Comparison of ENCODE assay signal across 28 cellular contexts in genomic region chr5:150274811-150275210, GRCh38. TPM values are rescaled to one million over a fixed set of nuclear protein-coding genes. Genes with fewer than 3 reads are reported as not detected.
"Had no signal": no experiment of that assay in that cellular context is flagged by ENCODE, and none has a peak within 500 bp of the region (broad histone marks: within the 10 kb centered on the region; RNA-seq: fewer than 3 reads in every experiment).

No MANE protein-coding gene starts in this region.

- H3K4me1 ChIP-seq: colonic mucosa, heart right ventricle, left lung, lower lobe of right lung had no signal

- H3K27ac ChIP-seq: colonic mucosa, esophagus muscularis mucosa, gastrocnemius medialis, heart right ventricle, left lung, lower lobe of right lung had no signal

- H3K9me3 ChIP-seq: colonic mucosa, esophagus muscularis mucosa, gastrocnemius medialis, heart right ventricle, left lung, lower lobe of right lung, mucosa of descending colon had no signal

- H3K4me3 ChIP-seq: colonic mucosa, esophagus muscularis mucosa, gastrocnemius medialis, heart right ventricle, left lung, lower lobe of right lung, mucosa of descending colon had no signal

- H3K27me3 ChIP-seq: colonic mucosa, esophagus muscularis mucosa, gastrocnemius medialis had no signal

- DNase-seq: colonic mucosa; cortex of kidney; effector CD4-positive, alpha-beta T cell; effector memory CD4-positive, alpha-beta T cell; foreskin fibroblast; foreskin melanocyte; gastrocnemius medialis; glutamatergic neuron; head of caudate nucleus; heart right ventricle; hippocampal formation; left cardiac atrium; left lung; left ventricle myocardium superior; lower lobe of right lung; mesenchymal stem cell; mucosa of descending colon had no signal

- H3K27ac Mint-ChIP-seq: dendritic cell treated with granulocyte-macrophage colony-stimulating factor and Interleukin-4, amounts not matched to agents 40 ng/mL and 50 ng/mL, for 4 days; mesothelial cell of epicardium had no signal

- H3K36me3 ChIP-seq: colonic mucosa, esophagus muscularis mucosa, gastrocnemius medialis, heart right ventricle, left lung, lower lobe of right lung had no signal

- ATAC-seq: gastrocnemius medialis, heart right ventricle, left cardiac atrium, left lung, left ventricle myocardium superior, lower lobe of right lung, mucosa of descending colon had no signal

- H3K4me3 Mint-ChIP-seq: dendritic cell treated with granulocyte-macrophage colony-stimulating factor and Interleukin-4, amounts not matched to agents 40 ng/mL and 50 ng/mL, for 4 days; mesothelial cell of epicardium had no signal

- H3K36me3 Mint-ChIP-seq: mesothelial cell of epicardium had no signal

- H3K9me3 Mint-ChIP-seq: dendritic cell treated with granulocyte-macrophage colony-stimulating factor and Interleukin-4, amounts not matched to agents 40 ng/mL and 50 ng/mL, for 4 days; mesothelial cell of epicardium had no signal

RNA-seq across cellular contexts. Expression of gene CAMK2A, which starts 14.8 kb away (rescaled TPM):
- total RNA-seq: chondrocyte, dermis microvascular lymphatic vessel endothelial cell, endothelial cell of umbilical vein, epithelial cell of proximal tubule, glomerular endothelial cell, kidney epithelial cell, lung microvascular endothelial cell, mesenteric fat pad had no signal
- polyA plus RNA-seq: endothelial cell of umbilical vein had no signal

RNA-seq across cellular contexts. Expression of gene ARSI, which starts 27.9 kb away (rescaled TPM):
- total RNA-seq: gastrocnemius medialis, lung microvascular endothelial cell had no signal
